8 cellular contexts compared by ENCODE assay signal in the genomic region with DNA sequence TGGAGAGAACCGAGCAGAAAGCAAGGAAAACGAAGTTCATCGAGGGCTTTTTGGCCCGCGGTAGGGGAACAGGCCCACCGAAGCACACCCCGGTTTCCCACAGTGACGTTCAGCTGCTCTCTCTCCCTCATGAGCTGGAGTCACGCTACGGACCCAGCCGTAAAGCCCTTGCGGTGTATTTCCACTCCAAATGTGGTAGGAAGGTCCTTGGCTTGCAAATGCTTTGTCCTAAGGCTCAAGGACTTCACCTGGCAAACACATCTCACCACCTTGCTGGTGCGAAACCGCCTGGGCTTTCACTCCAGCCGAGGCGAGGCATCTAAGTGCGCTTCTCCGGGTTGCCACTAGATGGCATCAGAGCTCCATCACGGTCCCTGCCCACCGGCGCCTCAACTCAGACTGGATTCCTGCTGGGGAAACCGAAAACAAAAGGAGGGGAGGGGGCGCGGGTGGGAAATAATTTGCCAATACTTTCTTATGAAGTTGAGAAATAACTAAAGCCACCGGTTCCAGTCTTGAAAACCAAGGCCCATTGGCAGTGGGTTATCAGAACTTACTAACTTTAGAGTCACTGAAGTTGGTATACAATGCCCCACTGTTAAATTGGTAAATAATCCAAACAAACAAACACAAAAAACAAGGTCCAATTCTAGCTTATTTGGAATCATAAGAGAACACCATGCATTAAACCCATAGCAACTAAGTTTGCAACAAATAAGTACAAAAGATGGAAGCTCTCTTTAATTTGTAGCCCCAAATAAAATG. TPM values are rescaled to one million over a fixed set of nuclear protein-coding genes. Genes with fewer than 3 reads are reported as not detected.
DNase-seq lines count a peak whose midpoint lies in the region; ATAC-seq and TF ChIP-seq lines count a peak whose summit lies in the region.

No MANE protein-coding gene starts in this region.

- H3K4me3 ChIP-seq in lung: no peak overlapping the region

- peak in 11 of 14 donors; percentile 22 to 63 (median 39) for DNase-seq in C1 segment of cervical spinal cord (lab: John Stamatoyannopoulos, UW)
- DNase-seq in NCI-H146 treated with DMSO at 0.1 percent for 48 hours (lab: John Stamatoyannopoulos, UW; ENCODE audit: unreplicated experiment): peak; percentile 45
- DNase-seq in activated CD4-positive, alpha-beta T cell treated with anti-CD3 and anti-CD28 coated beads for 36 hours: peak; percentile 78
- DNase-seq in chondrocyte (ENCODE audit: low spot score): no peak
- peak; percentile 69 for DNase-seq in lung (ENCODE audit: low spot score)
- peak in 2 of 3 donors; percentile 34 to 36 for DNase-seq in stimulated activated CD4-positive, alpha-beta T cell treated with anti-CD3 and anti-CD28 coated beads, TNF-alpha, amount 100 ng/mL, for 48 hours (ENCODE audit: low read depth in 3 of 3)
- DNase-seq in foreskin melanocyte: no peak

- H3K36me3 ChIP-seq in lung (ENCODE audit: control insufficient read depth in 2 of 2, insufficient read depth in 2 of 2, low read length in 2 of 2): no peaks in the 10 kb centered on the region

- TF ChIP-seq CTCF in chondrocyte (IDR thresholded peaks at IDR 0.05) (peak; percentile 98), lung (IDR thresholded peaks at IDR 0.05; ENCODE audit: control extremely low read depth, extremely low read depth) (peak; percentile 97)

- ATAC-seq in GM21360 (IDR thresholded peaks at IDR 0.05; ENCODE audit: unreplicated experiment) (peak; percentile 66), lung (ENCODE audit: insufficient read depth, low FRiP score) (peak; percentile 86)
- peak; percentile 88 for ATAC-seq in activated CD4-positive, alpha-beta T cell treated with anti-CD3 and anti-CD28 coated beads for 36 hours

- H3K9me3 Mint-ChIP-seq in activated CD4-positive, alpha-beta T cell treated with anti-CD3 and anti-CD28 coated beads for 36 hours (ENCODE audit: low read depth): no peaks in the 10 kb centered on the region
- no peaks in the 10 kb centered on the region for H3K9me3 Mint-ChIP-seq in chondrocyte (ENCODE audit: low read depth)

- no peak overlapping the region for H3K4me3 Mint-ChIP-seq in activated CD4-positive, alpha-beta T cell treated with anti-CD3 and anti-CD28 coated beads for 36 hours
- H3K4me3 Mint-ChIP-seq in chondrocyte (ENCODE audit: unreplicated experiment): peak overlapping the region; percentile 31

- H3K4me1 ChIP-seq in lung (ENCODE audit: control insufficient read depth in 2 of 2, insufficient read depth in 2 of 2, low read length in 2 of 2): peaks cover 0 to 2% of the 10 kb centered on the region in 2 donors

- no peaks in the 10 kb centered on the region for H3K36me3 Mint-ChIP-seq in activated CD4-positive, alpha-beta T cell treated with anti-CD3 and anti-CD28 coated beads for 36 hours (ENCODE audit: low read depth)
- H3K36me3 Mint-ChIP-seq in chondrocyte (ENCODE audit: low read depth): no peaks in the 10 kb centered on the region

- no peaks in the 10 kb centered on the region for H3K9me3 ChIP-seq in lung (ENCODE audit: control insufficient read depth in 2 of 2, insufficient read depth in 1 of 2, low read length in 1 of 2)

- peaks cover 48% of the 10 kb centered on the region for H3K27me3 Mint-ChIP-seq in activated CD4-positive, alpha-beta T cell treated with anti-CD3 and anti-CD28 coated beads for 36 hours
- peaks cover 11% of the 10 kb centered on the region for H3K27me3 Mint-ChIP-seq in chondrocyte (ENCODE audit: low read depth)

- CTCF ChIA-PET in activated CD4-positive, alpha-beta T cell treated with anti-CD3 and anti-CD28 coated beads for 36 hours (lab: Charles Lee): interaction anchor here (0.6 to 4.4 kb wide), 22 partner anchors 11 to 1658 kb away, joined by 3 to 31 read pairs (median 6); a partner anchor contains a TSS

- H3K4me1 Mint-ChIP-seq in activated CD4-positive, alpha-beta T cell treated with anti-CD3 and anti-CD28 coated beads for 36 hours: peaks cover 2% of the 10 kb centered on the region
- H3K4me1 Mint-ChIP-seq in chondrocyte (ENCODE audit: low read depth): peaks cover 12% of the 10 kb centered on the region

- POLR2A ChIA-PET in activated CD4-positive, alpha-beta T cell treated with anti-CD3 and anti-CD28 coated beads for 36 hours (lab: Charles Lee): no interaction called here

- intact Hi-C loops in activated CD4-positive, alpha-beta T cell treated with anti-CD3 and anti-CD28 coated beads for 36 hours (cut with DNase I, micrococcal nuclease): loop anchor here (1.0 to 5.0 kb wide), 7 partner anchors 601 to 1156 kb away; a partner anchor contains a TSS

- no peak overlapping the region for H3K27ac Mint-ChIP-seq in activated CD4-positive, alpha-beta T cell treated with anti-CD3 and anti-CD28 coated beads for 36 hours
- no peak overlapping the region for H3K27ac Mint-ChIP-seq in chondrocyte (ENCODE audit: unreplicated experiment)

- no peak overlapping the region for H3K27ac ChIP-seq in lung (ENCODE audit: low read depth in 1 of 2, low read length in 1 of 2)

- 11 to 16% methylated on average over 25 of the region's 25 CpGs for WGBS in lung, 2 donors

- H3K27me3 ChIP-seq in lung (ENCODE audit: control insufficient read depth, insufficient read depth): peaks cover 5% of the 10 kb centered on the region

RNA-seq across cellular contexts. Expression of a gene that starts 13.4 kb away (rescaled TPM):
- under 1 TPM; 0.04 to 0.05 TPM for total RNA-seq in activated CD4-positive, alpha-beta T cell treated with anti-CD3 and anti-CD28 coated beads for 36 hours
- total RNA-seq in chondrocyte (84.2 to 125 TPM (median 84.4 TPM) in 3 replicates), lung (1 to 10 TPM; 2.7 to 6.2 TPM)
- polyA plus RNA-seq in lung: 1 to 10 TPM; 1.4 to 2.2 TPM

Comparison
In these comparisons a context has a peak if more than half of its experiments do, and no peak if none do; other contexts are left out.
1. DNase-seq: peak in C1 segment of cervical spinal cord (11 of 14), NCI-H146 treated with DMSO at 0.1 percent for 48 hours (single experiment), activated CD4-positive, alpha-beta T cell treated with anti-CD3 and anti-CD28 coated beads for 36 hours (single experiment), lung (single experiment) and stimulated activated CD4-positive, alpha-beta T cell treated with anti-CD3 and anti-CD28 coated beads, TNF-alpha, amount 100 ng/mL, for 48 hours (2 of 3); none in chondrocyte (single experiment) and foreskin melanocyte (single experiment).
2. RNA of a gene that starts 13.4 kb away (total RNA-seq): 84.2 to 125 TPM in chondrocyte; 2.7 to 6.2 TPM in lung and 0.04 to 0.05 TPM in activated CD4-positive, alpha-beta T cell treated with anti-CD3 and anti-CD28 coated beads for 36 hours; every median in the first group is over 10 times any median in the second.
3. Peak in every context shown above with its lines, with median percentiles within 50 percentile points of each other: ATAC-seq.